In the genomic region with DNA sequence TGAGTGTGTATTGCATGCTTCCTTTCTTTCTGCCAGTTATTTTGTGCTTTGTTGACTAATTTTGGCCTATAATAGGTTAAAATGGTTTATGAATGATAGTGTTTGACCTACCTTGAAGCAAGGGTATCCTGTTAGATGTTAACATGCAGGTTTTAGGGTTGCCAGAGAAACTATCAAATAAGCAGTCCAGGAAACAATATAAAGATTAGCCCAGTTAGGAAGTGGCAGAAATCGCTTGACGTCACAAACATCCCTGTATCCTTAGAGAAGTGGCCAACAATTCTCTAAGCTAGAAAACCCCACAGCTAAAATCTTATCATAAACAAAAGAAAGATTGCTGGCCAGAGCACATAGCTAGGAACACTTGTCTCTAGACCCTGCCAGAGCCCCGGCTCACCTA, we compare ENCODE assay signal across 31 cellular contexts.
"Had no signal": no experiment of that assay in that cellular context is flagged by ENCODE, and none has a peak within 500 bp of the region (broad histone marks: within the 10 kb centered on the region; RNA-seq: fewer than 3 reads in every experiment).

No MANE protein-coding gene starts in this region.

- H3K36me3 ChIP-seq: breast epithelium, thyroid gland had no signal

- ATAC-seq: activated CD8-positive, alpha-beta T cell treated with anti-CD3 and anti-CD28 coated beads for 36 hours; activated naive CD4-positive, alpha-beta T cell treated with anti-CD3 and anti-CD28 coated beads, Interleukin-2, amount 50 U/mL, for 72 hours; activated T-cell treated with anti-CD3 and anti-CD28 coated beads, Interleukin-2, amount 50 U/mL, for 4 hours; activated T-helper 17 cell treated with anti-CD3 and anti-CD28 coated beads, Interleukin-2, amount 50 U/mL, for 72 hours; gastrocnemius medialis; left lobe of liver; lower lobe of right lung; mucosa of descending colon; natural killer cell treated with Interleukin-12 subunit alpha and Interleukin-12 subunit beta and Interleukin-15 and Interleukin-18, amount 100 ng/mL, for 72 hours; stimulated activated memory B cell treated with anti-CD40 and anti-IgM and Interleukin-4, amounts not matched to agents 10 μg/mL and 1 μg/mL and 100 μg/mL, for 72 hours; stimulated activated naive CD8-positive, alpha-beta T cell treated with anti-CD3 and anti-CD28 coated beads, Interleukin-15, amount 100 ng/mL, for 72 hours; T-cell; WTC11 had no signal

- H3K9me3 ChIP-seq: breast epithelium, gastrocnemius medialis, lower lobe of right lung, mucosa of descending colon, right atrium auricular region, thyroid gland, upper lobe of left lung, vagina had no signal

- H3K27ac Mint-ChIP-seq: activated CD8-positive, alpha-beta T cell treated with anti-CD3 and anti-CD28 coated beads for 36 hours; activated naive CD4-positive, alpha-beta T cell treated with anti-CD3 and anti-CD28 coated beads, Interleukin-2, amount 50 U/mL, for 72 hours; activated T-helper 17 cell treated with anti-CD3 and anti-CD28 coated beads, Interleukin-2, amount 50 U/mL, for 72 hours; natural killer cell treated with Interleukin-12 subunit alpha and Interleukin-12 subunit beta and Interleukin-15 and Interleukin-18, amount 100 ng/mL, for 72 hours; stimulated activated memory B cell treated with anti-CD40 and anti-IgM and Interleukin-4, amounts not matched to agents 10 μg/mL and 1 μg/mL and 100 μg/mL, for 72 hours; stimulated activated naive CD8-positive, alpha-beta T cell treated with anti-CD3 and anti-CD28 coated beads, Interleukin-15, amount 100 ng/mL, for 72 hours; T-helper 2 cell treated with Interferon-gamma antibody and Interleukin-4, amounts not matched to agents 5 μg/mL and 100 μg/mL, for 36 hours; WTC11 had no signal

- H3K27me3 Mint-ChIP-seq: activated CD8-positive, alpha-beta T cell treated with anti-CD3 and anti-CD28 coated beads for 36 hours; activated T-helper 17 cell treated with anti-CD3 and anti-CD28 coated beads, Interleukin-2, amount 50 U/mL, for 72 hours; central memory CD8-positive, alpha-beta T cell; natural killer cell treated with Interleukin-12 subunit alpha and Interleukin-12 subunit beta and Interleukin-15 and Interleukin-18, amount 100 ng/mL, for 72 hours; stimulated activated memory B cell treated with anti-CD40 and anti-IgM and Interleukin-4, amounts not matched to agents 10 μg/mL and 1 μg/mL and 100 μg/mL, for 72 hours; stimulated activated naive CD8-positive, alpha-beta T cell treated with anti-CD3 and anti-CD28 coated beads, Interleukin-15, amount 100 ng/mL, for 72 hours; T-cell had no signal

- H3K27ac ChIP-seq: breast epithelium, gastrocnemius medialis, lower lobe of right lung, right atrium auricular region, thyroid gland, upper lobe of left lung, vagina had no signal

- H3K4me1 Mint-ChIP-seq: activated T-helper 17 cell treated with anti-CD3 and anti-CD28 coated beads, Interleukin-2, amount 50 U/mL, for 72 hours; WTC11 had no signal

- DNase-seq: activated CD4-positive, alpha-beta T cell treated with anti-CD3 and anti-CD28 coated beads, Interleukin-2, amount 50 U/mL, for 1 hour; activated CD8-positive, alpha-beta T cell treated with anti-CD3 and anti-CD28 coated beads for 36 hours; activated gamma-delta T cell treated with Interleukin-2 at 50 U/mL for 16 hours; activated T-cell treated with anti-CD3 and anti-CD28 coated beads, Interleukin-2, amount 50 U/mL, for 4 hours; effector memory CD4-positive, alpha-beta T cell; erythroblast; gastrocnemius medialis; hypothalamus; immature natural killer cell; lower lobe of right lung; mucosa of descending colon; stimulated activated CD4-positive, alpha-beta T cell treated with anti-CD3 and anti-CD28 coated beads, Interleukin-1b, Interleukin-23, amount 100 ng/mL, for 48 hours; stimulated activated CD4-positive, alpha-beta T cell treated with anti-CD3 and anti-CD28 coated beads, Interleukin-4, amount 100 ng/mL, for 4 hours; stimulated activated CD8-positive, alpha-beta memory T cell treated with anti-CD3 and anti-CD28 coated beads, Interleukin-4, amount 100 ng/mL, for 48 hours; stimulated activated naive CD8-positive, alpha-beta T cell treated with anti-CD3 and anti-CD28 coated beads, Interleukin-15, amount 100 ng/mL, for 72 hours; T-cell; thyroid gland; upper lobe of left lung had no signal

- H3K9me3 Mint-ChIP-seq: activated CD8-positive, alpha-beta T cell treated with anti-CD3 and anti-CD28 coated beads for 36 hours; activated naive CD4-positive, alpha-beta T cell treated with anti-CD3 and anti-CD28 coated beads, Interleukin-2, amount 50 U/mL, for 72 hours; activated T-cell treated with anti-CD3 and anti-CD28 coated beads, Interleukin-2, amount 50 U/mL, for 4 hours; activated T-helper 17 cell treated with anti-CD3 and anti-CD28 coated beads, Interleukin-2, amount 50 U/mL, for 72 hours; central memory CD8-positive, alpha-beta T cell; immature natural killer cell; natural killer cell treated with Interleukin-12 subunit alpha and Interleukin-12 subunit beta and Interleukin-15 and Interleukin-18, amount 100 ng/mL, for 72 hours; stimulated activated memory B cell treated with anti-CD40 and anti-IgM and Interleukin-4, amounts not matched to agents 10 μg/mL and 1 μg/mL and 100 μg/mL, for 72 hours; T-cell; T-helper 2 cell treated with Interferon-gamma antibody and Interleukin-4, amounts not matched to agents 5 μg/mL and 100 μg/mL, for 36 hours; WTC11 had no signal

- H3K36me3 Mint-ChIP-seq: WTC11 had no signal

- H3K4me3 ChIP-seq: breast epithelium, dorsolateral prefrontal cortex, gastrocnemius medialis, lower lobe of right lung, mucosa of descending colon, right atrium auricular region, smooth muscle cell, thyroid gland, upper lobe of left lung, vagina had no signal

- H3K4me3 Mint-ChIP-seq: activated CD8-positive, alpha-beta T cell treated with anti-CD3 and anti-CD28 coated beads for 36 hours; activated T-cell treated with anti-CD3 and anti-CD28 coated beads, Interleukin-2, amount 50 U/mL, for 4 hours; activated T-helper 17 cell treated with anti-CD3 and anti-CD28 coated beads, Interleukin-2, amount 50 U/mL, for 72 hours; central memory CD8-positive, alpha-beta T cell; immature natural killer cell; natural killer cell treated with Interleukin-12 subunit alpha and Interleukin-12 subunit beta and Interleukin-15 and Interleukin-18, amount 100 ng/mL, for 72 hours; stimulated activated memory B cell treated with anti-CD40 and anti-IgM and Interleukin-4, amounts not matched to agents 10 μg/mL and 1 μg/mL and 100 μg/mL, for 72 hours; stimulated activated naive CD8-positive, alpha-beta T cell treated with anti-CD3 and anti-CD28 coated beads, Interleukin-15, amount 100 ng/mL, for 72 hours; T-cell; T-helper 2 cell treated with Interferon-gamma antibody and Interleukin-4, amounts not matched to agents 5 μg/mL and 100 μg/mL, for 36 hours; WTC11 had no signal

- H3K4me1 ChIP-seq: breast epithelium, lower lobe of right lung, right atrium auricular region, thyroid gland, upper lobe of left lung, vagina had no signal

- H3K27me3 ChIP-seq: breast epithelium, dorsolateral prefrontal cortex, gastrocnemius medialis, right atrium auricular region, thyroid gland, upper lobe of left lung, vagina had no signal
